2 cellular contexts compared by ENCODE assay signal in the genomic region with DNA sequence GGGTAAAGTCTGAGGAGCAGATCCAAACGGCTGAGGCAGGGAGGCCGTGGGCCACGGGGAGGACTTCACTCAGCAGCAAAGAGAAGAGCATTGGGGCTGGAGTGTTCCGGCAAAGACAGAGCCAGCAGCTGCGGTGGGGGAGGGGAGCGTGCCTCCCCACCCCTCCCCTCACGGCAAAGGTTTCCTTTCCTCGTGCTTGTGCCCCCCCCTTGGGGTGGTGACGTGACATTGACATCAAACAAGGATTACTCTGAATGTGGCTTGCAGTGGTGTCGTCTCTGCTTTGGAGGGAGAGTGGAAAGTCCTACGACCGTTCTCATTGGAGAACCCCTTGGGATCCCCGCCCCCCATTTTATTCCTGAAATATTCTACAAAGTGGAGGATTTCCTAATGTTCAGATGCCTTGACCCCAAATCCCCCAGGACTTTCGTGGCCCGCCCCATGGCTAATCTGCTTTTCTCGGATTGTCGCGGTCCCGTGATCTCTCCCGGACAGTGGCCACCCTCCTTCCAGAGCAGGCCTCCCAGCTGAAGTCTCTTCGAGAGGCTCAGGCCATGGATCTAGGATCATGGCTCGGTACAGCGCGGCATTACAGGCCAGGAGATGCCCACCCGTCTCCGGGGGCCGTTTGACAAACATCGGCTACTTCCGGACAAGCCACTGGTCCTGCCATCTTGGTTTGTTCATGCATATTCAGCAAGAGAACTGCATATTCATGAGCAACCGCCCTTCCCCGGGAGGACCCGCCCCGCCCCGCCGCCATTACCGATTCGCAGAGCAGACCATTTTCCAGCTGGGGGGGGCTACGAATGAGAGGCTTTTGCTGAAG.
TF ChIP-seq lines count a peak whose summit lies in the region.

No MANE protein-coding gene starts in this region.

TF ChIP-seq in HCT116, 20 proteins besides CTCF, POLR2A, EP300 and RAD21 (continued from another document):
- no peak for TF ChIP-seq ZNF274 (IDR thresholded peaks at IDR 0.05; ENCODE audit: low read depth, low read length)
- TF ChIP-seq ELF1 (IDR thresholded peaks at IDR 0.05; ENCODE audit: borderline replicate concordance, low read depth) = no peak; the same call in 1 of the 2 replicates
- TF ChIP-seq, protein P1, sequence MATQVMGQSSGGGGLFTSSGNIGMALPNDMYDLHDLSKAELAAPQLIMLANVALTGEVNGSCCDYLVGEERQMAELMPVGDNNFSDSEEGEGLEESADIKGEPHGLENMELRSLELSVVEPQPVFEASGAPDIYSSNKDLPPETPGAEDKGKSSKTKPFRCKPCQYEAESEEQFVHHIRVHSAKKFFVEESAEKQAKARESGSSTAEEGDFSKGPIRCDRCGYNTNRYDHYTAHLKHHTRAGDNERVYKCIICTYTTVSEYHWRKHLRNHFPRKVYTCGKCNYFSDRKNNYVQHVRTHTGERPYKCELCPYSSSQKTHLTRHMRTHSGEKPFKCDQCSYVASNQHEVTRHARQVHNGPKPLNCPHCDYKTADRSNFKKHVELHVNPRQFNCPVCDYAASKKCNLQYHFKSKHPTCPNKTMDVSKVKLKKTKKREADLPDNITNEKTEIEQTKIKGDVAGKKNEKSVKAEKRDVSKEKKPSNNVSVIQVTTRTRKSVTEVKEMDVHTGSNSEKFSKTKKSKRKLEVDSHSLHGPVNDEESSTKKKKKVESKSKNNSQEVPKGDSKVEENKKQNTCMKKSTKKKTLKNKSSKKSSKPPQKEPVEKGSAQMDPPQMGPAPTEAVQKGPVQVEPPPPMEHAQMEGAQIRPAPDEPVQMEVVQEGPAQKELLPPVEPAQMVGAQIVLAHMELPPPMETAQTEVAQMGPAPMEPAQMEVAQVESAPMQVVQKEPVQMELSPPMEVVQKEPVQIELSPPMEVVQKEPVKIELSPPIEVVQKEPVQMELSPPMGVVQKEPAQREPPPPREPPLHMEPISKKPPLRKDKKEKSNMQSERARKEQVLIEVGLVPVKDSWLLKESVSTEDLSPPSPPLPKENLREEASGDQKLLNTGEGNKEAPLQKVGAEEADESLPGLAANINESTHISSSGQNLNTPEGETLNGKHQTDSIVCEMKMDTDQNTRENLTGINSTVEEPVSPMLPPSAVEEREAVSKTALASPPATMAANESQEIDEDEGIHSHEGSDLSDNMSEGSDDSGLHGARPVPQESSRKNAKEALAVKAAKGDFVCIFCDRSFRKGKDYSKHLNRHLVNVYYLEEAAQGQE (IDR thresholded peaks at IDR 0.05; ENCODE audit: low read depth) = no peak
- no peak for TF ChIP-seq SP1 (IDR thresholded peaks at IDR 0.05; ENCODE audit: low read depth)

TF ChIP-seq in neural cell, 6 proteins besides CTCF, POLR2A, EP300 and RAD21 (continued from another document):
- TF ChIP-seq, protein P1 (IDR thresholded peaks at IDR 0.05; ENCODE audit: borderline replicate concordance) = peak; percentile 82
- TF ChIP-seq SMC3 (conservative IDR thresholded peaks at IDR 0.05; ENCODE audit: poor library complexity) (no peak), EZH2 (IDR thresholded peaks at IDR 0.05; ENCODE audit: borderline replicate concordance, insufficient read depth, low read length, poor library complexity, severe bottlenecking) (no peak), POLR2AphosphoS5 (IDR thresholded peaks at IDR 0.05) (peak; percentile 33)
